In genomic region chr16:62596101-62596500, GRCh38 we compare ENCODE assay signal across 17 cellular contexts.
DNase-seq lines count a peak whose midpoint lies in the region; ATAC-seq and TF ChIP-seq lines count a peak whose summit lies in the region.
"Had no signal": no experiment of that assay in that cellular context is flagged by ENCODE, and none has a peak within 500 bp of the region (broad histone marks: within the 10 kb centered on the region; RNA-seq: fewer than 3 reads in every experiment).

No MANE protein-coding gene starts in this region.

- H3K36me3 Mint-ChIP-seq in endodermal cell (ENCODE audit: low read depth) (no peaks in the 10 kb centered on the region), endothelial cell (ENCODE audit: low read depth, unreplicated experiment) (no peaks in the 10 kb centered on the region), neural crest cell (ENCODE audit: low read depth) (no peaks in the 10 kb centered on the region)
- H3K36me3 Mint-ChIP-seq: CD4-positive, CD25-positive, alpha-beta regulatory T cell; CD8-positive, alpha-beta T cell had no signal

- ATAC-seq in HG02623 (IDR thresholded peaks at IDR 0.05; ENCODE audit: unreplicated experiment), result no peak
- ATAC-seq: CD8-positive, alpha-beta T cell; HCT116 had no signal

- in situ Hi-C loops in ACHN (cut with HindIII; ENCODE audit: low pct_ligation_motif_present, low pct_unique_long_range_greater_than_20kb, low sequenced_read_pairs), result no loop called here

- H3K9me3 ChIP-seq in endodermal cell (ENCODE audit: control insufficient read depth, low read length), result no peaks in the 10 kb centered on the region
- H3K9me3 ChIP-seq: BLaER1, Caco-2 had no signal

- H3K27ac ChIP-seq in endodermal cell (ENCODE audit: low read depth, low read length), result peak overlapping the region; percentile 25
- H3K27ac ChIP-seq: BLaER1, C4-2B, GM23248 had no signal

- no peaks in the 10 kb centered on the region for H3K27me3 ChIP-seq in endodermal cell (ENCODE audit: control insufficient read depth, insufficient read depth, low read length, poor library complexity, severe bottlenecking)
- H3K27me3 ChIP-seq: BLaER1 had no signal

- WGBS in endodermal cell (ENCODE audit: insufficient coverage in 1 of 2, insufficient read length in 1 of 2), 2 experiments, result 85 to 100% methylated on average over 2 to 6 of the region's 6 CpGs

- H3K9ac ChIP-seq in endodermal cell (ENCODE audit: extremely low read depth, low read length, poor library complexity, severe bottlenecking), result no peak overlapping the region
- H3K9ac ChIP-seq: BLaER1, GM23248 had no signal

- H3K4me3 Mint-ChIP-seq in endodermal cell (no peak overlapping the region), endothelial cell (ENCODE audit: unreplicated experiment) (no peak overlapping the region), neural crest cell (no peak overlapping the region)
- H3K4me3 Mint-ChIP-seq: B cell; CD4-positive, CD25-positive, alpha-beta regulatory T cell; CD8-positive, alpha-beta T cell had no signal

- H3K4me1 Mint-ChIP-seq in endodermal cell, result peaks cover 9% of the 10 kb centered on the region
- H3K4me1 Mint-ChIP-seq in endothelial cell (ENCODE audit: unreplicated experiment), result peaks cover 18% of the 10 kb centered on the region
- H3K4me1 Mint-ChIP-seq in neural crest cell, result peaks cover 26% of the 10 kb centered on the region
- H3K4me1 Mint-ChIP-seq: B cell had no signal

- H3K4me3 ChIP-seq in endodermal cell (ENCODE audit: low read length), result no peak overlapping the region
- H3K4me3 ChIP-seq: BLaER1, GM23248 had no signal

- DNase-seq in endodermal cell (no peak), endothelial cell (ENCODE audit: low spot score) (no peak), neural crest cell (ENCODE audit: low read depth, low spot score) (no peak), ACHN (no peak), hippocampal formation (lab: John Stamatoyannopoulos, UW) (no peak)
- DNase-seq: Caco-2; CD4-positive, CD25-positive, alpha-beta regulatory T cell; CD8-positive, alpha-beta T cell; DMS153; DND-41; GM23248; H7 had no signal

- H3K27me3 Mint-ChIP-seq in endodermal cell (ENCODE audit: insufficient read depth) (no peaks in the 10 kb centered on the region), endothelial cell (ENCODE audit: unreplicated experiment) (peaks cover 3% of the 10 kb centered on the region), neural crest cell (ENCODE audit: low read depth) (no peaks in the 10 kb centered on the region)
- H3K27me3 Mint-ChIP-seq: B cell; CD4-positive, CD25-positive, alpha-beta regulatory T cell had no signal

- H3K27ac Mint-ChIP-seq in endodermal cell (peak overlapping the region; percentile 59), endothelial cell (ENCODE audit: unreplicated experiment) (peak overlapping the region; percentile 62), neural crest cell (ENCODE audit: unreplicated experiment) (peak overlapping the region; percentile 35)
- H3K27ac Mint-ChIP-seq: B cell; CD4-positive, CD25-positive, alpha-beta regulatory T cell; CD8-positive, alpha-beta T cell had no signal

- TF ChIP-seq CTCF in endodermal cell (conservative IDR thresholded peaks at IDR 0.05), result no peak
- no peak for TF ChIP-seq CTCF in endothelial cell (IDR thresholded peaks at IDR 0.05; ENCODE audit: unreplicated experiment)
- TF ChIP-seq CTCF in neural crest cell (conservative IDR thresholded peaks at IDR 0.05), result no peak

- no peaks in the 10 kb centered on the region for H3K9me3 Mint-ChIP-seq in endodermal cell
- H3K9me3 Mint-ChIP-seq in endothelial cell (ENCODE audit: unreplicated experiment), result no peaks in the 10 kb centered on the region
- no peaks in the 10 kb centered on the region for H3K9me3 Mint-ChIP-seq in neural crest cell

- no peaks in the 10 kb centered on the region for H3K36me3 ChIP-seq in endodermal cell (ENCODE audit: control insufficient read depth, insufficient read depth, low read length)
- H3K36me3 ChIP-seq: BLaER1 had no signal

- H3K4me1 ChIP-seq in endodermal cell (ENCODE audit: control insufficient read depth, insufficient read depth, low read length), result peaks cover 4% of the 10 kb centered on the region
- H3K4me1 ChIP-seq: BLaER1, Caco-2 had no signal
